8 cellular contexts compared by ENCODE assay signal in genomic region chr2:112254466-112255240, GRCh38. TPM values are rescaled to one million over a fixed set of nuclear protein-coding genes. Genes with fewer than 3 reads are reported as not detected.
DNase-seq lines count a peak whose midpoint lies in the region; ATAC-seq and TF ChIP-seq lines count a peak whose summit lies in the region.

Gene ZC3H8 (minus strand): TSS chr2:112255042. CDS start chr2:112254981, 61 bp downstream.

- H3K9me3 ChIP-seq in mononuclear cell (ENCODE audit: low read depth, low read length) = no peaks in the 10 kb centered on the region

- H3K27me3 Mint-ChIP-seq in IgD-negative memory B cell = no peaks in the 10 kb centered on the region

- DNase-seq in DMS153 treated with DMSO at 0.1 percent for 48 hours (lab: John Stamatoyannopoulos, UW; ENCODE audit: unreplicated experiment) (peak; percentile 94), OCI-M1 (lab: John Stamatoyannopoulos, UW) (peak; percentile 96), activated T-cell treated with anti-CD3 and anti-CD28 coated beads for 24 hours (ENCODE audit: low read depth) (peak; percentile 94), epithelial cell of esophagus (ENCODE audit: low read depth) (peak; percentile 90)
- peak; percentile 87 to 94 for DNase-seq in stimulated activated CD8-positive, alpha-beta memory T cell treated with anti-CD3 and anti-CD28 coated beads, Interleukin-4, amount 100 ng/mL, for 1 hour (ENCODE audit: low read depth in 2 of 2, low spot score in 1 of 2)

- H3K4me1 Mint-ChIP-seq in IgD-negative memory B cell = peaks cover 18 to 22% (median 19%) of the 10 kb centered on the region in 3 donors

- peak; percentile 89 for ATAC-seq in GM21529 (IDR thresholded peaks at IDR 0.05; ENCODE audit: unreplicated experiment)

- H3K4me3 ChIP-seq in epithelial cell of esophagus (ENCODE audit: low read length) = peak within 1 kb of the TSS; percentile 68
- peak within 1 kb of the TSS; percentile 62 for H3K4me3 ChIP-seq in mononuclear cell (ENCODE audit: low read length)

- H3K36me3 Mint-ChIP-seq in IgD-negative memory B cell = no peaks in the 10 kb centered on the region

- H3K27me3 ChIP-seq in mononuclear cell (ENCODE audit: insufficient read depth, low read length) = no peaks in the 10 kb centered on the region

- H3K4me1 ChIP-seq in mononuclear cell (ENCODE audit: insufficient read depth, low read length) = peaks cover 32% of the 10 kb centered on the region

- H3K4me3 Mint-ChIP-seq in IgD-negative memory B cell = peak within 1 kb of the TSS; percentile 88 to 95 (median 92)

- peak within 1 kb of the TSS; percentile 86 to 95 (median 89) for H3K27ac Mint-ChIP-seq in IgD-negative memory B cell

- no peak for TF ChIP-seq CTCF in epithelial cell of esophagus (IDR thresholded peaks at IDR 0.05; ENCODE audit: insufficient read depth, low read depth, low read length, missing control alignments)

- no peaks in the 10 kb centered on the region for H3K9me3 Mint-ChIP-seq in IgD-negative memory B cell

RNA-seq across cellular contexts. Expression of gene ZC3H8, which starts in this region (rescaled TPM):
- polyA plus RNA-seq in IgD-negative memory B cell = 18.3 TPM
- total RNA-seq in mononuclear cell = 24.8 TPM

Comparison
In these comparisons a context has a peak if more than half of its experiments do, and no peak if none do; other contexts are left out.
1. Peak in every context shown above with its lines: DNase-seq, ATAC-seq and H3K4me3 ChIP-seq.